Comparison of ENCODE assay signal across 15 cellular contexts in the genomic region with DNA sequence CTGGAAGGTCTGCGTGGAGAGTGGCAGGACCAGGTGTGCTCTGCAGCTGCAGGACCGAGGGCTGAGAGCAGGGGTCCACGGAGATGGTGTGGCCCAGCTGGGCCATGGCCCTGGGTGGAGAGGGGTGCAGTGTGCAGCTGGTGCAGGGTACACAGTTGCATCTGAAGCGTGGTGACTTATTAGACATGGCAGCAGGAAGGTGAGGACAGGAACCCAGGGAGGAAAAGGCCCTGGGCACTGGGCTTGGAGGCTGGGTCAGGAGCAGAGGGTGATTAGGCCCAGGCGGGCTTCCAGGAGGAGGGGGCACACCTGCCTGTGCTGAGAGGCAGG.
DNase-seq lines count a peak whose midpoint lies in the region; ATAC-seq, FAIRE-seq and TF ChIP-seq lines count a peak whose summit lies in the region.
"Had no signal": no experiment of that assay in that cellular context is flagged by ENCODE, and none has a peak within 500 bp of the region (broad histone marks: within the 10 kb centered on the region; RNA-seq: fewer than 3 reads in every experiment).

No MANE protein-coding gene starts in this region.

- no peak for TF ChIP-seq CTCF in RWPE2 (IDR thresholded peaks at IDR 0.05; ENCODE audit: poor library complexity, severe bottlenecking)
- no peak for TF ChIP-seq CTCF in H1 (IDR thresholded peaks at IDR 0.05; ENCODE audit: control extremely low read depth in 1 of 3, insufficient read depth in 1 of 3, low read depth in 1 of 3, low read length in 3 of 3)
- no peak for TF ChIP-seq CTCF in spleen (IDR thresholded peaks at IDR 0.05 in 8 of 11, conservative IDR thresholded peaks at IDR 0.05 in 3 of 11)

- no peak for DNase-seq in T-helper 1 cell
- no peak for DNase-seq in RWPE2 (ENCODE audit: low spot score)
- DNase-seq in H1 (ENCODE audit: low read depth in 1 of 2, low spot score in 2 of 2) = no peak
- peak; percentile 80 for DNase-seq in spleen
- no peak for DNase-seq in NCI-H526 (lab: John Stamatoyannopoulos, UW)
- no peak for DNase-seq in left lobe of liver (ENCODE audit: low spot score)
- DNase-seq: glutamatergic neuron, NCI-H2107, SHP77 treated with DMSO at 0.1 percent for 48 hours had no signal

- no peak overlapping the region for H2BK12ac ChIP-seq in H1 (ENCODE audit: low read depth, low read length)

- no peaks in the 10 kb centered on the region for H3K36me3 Mint-ChIP-seq in T-helper 1 cell treated with Interleukin-12 subunit alpha and Interleukin-12 subunit beta and Interleukin-4 antibody, amounts not matched to agents 30 μg/mL and 1 μg/mL, for 36 hours (ENCODE audit: low read depth)

- no peak overlapping the region for H2AK5ac ChIP-seq in H1 (ENCODE audit: low read depth, low read length)

- TF ChIP-seq RAD21 in H1 (IDR thresholded peaks at IDR 0.05 in 1 of 2, conservative IDR thresholded peaks at IDR 0.05 in 1 of 2; ENCODE audit: low read depth in 2 of 2, low read length in 2 of 2) = no peak

- no peak overlapping the region for H3K18ac ChIP-seq in H1 (ENCODE audit: extremely low read depth, low read length)

- TF ChIP-seq POLR2A in H1 (IDR thresholded peaks at IDR 0.05; ENCODE audit: control extremely low read depth in 1 of 2, low read depth in 2 of 2, low read length in 2 of 2) (no peak), spleen (IDR thresholded peaks at IDR 0.05) (no peak)

- H2AFZ ChIP-seq in H1 (ENCODE audit: low read length) = no peak overlapping the region

- no peaks in the 10 kb centered on the region for H3K9me3 ChIP-seq in RWPE2 (ENCODE audit: severe bottlenecking)
- H3K9me3 ChIP-seq in H1 (ENCODE audit: insufficient read depth in 2 of 2, low read depth in 1 of 2, low read length in 1 of 2) = peaks cover 2 to 4% of the 10 kb centered on the region in 2 experiments; a peak in 3 of 4 replicates
- peaks cover 0 to 9% (median 5%) of the 10 kb centered on the region in 8 donors for H3K9me3 ChIP-seq in spleen
- H3K9me3 ChIP-seq: transverse colon had no signal

- H3K4ac ChIP-seq in H1 (replicated peaks; ENCODE audit: insufficient read length, low read depth, low read length) = no peak overlapping the region

- H3K23ac ChIP-seq in H1 (ENCODE audit: insufficient read length) = no peak overlapping the region

- H4K8ac ChIP-seq in H1 (ENCODE audit: extremely low read depth, insufficient read depth, low read length) = no peak overlapping the region

- no peak overlapping the region for H3K9ac ChIP-seq in H1 (replicated peaks in 1 of 4; ENCODE audit: extremely low read depth in 1 of 4, low read depth in 3 of 4, low read length in 3 of 4)

- H3K4me3 ChIP-seq in RWPE2 (ENCODE audit: severe bottlenecking) (no peak overlapping the region), H1 (ENCODE audit: extremely low read depth in 1 of 4, insufficient read depth in 2 of 4, low read depth in 3 of 4, low read length in 4 of 4) (no peak overlapping the region), spleen (no peak overlapping the region)
- H3K4me3 ChIP-seq: psoas muscle, transverse colon had no signal

- no peak overlapping the region for H3K56ac ChIP-seq in H1 (replicated peaks; ENCODE audit: insufficient read length, low read depth, low read length)

- H3K79me2 ChIP-seq in H1 (ENCODE audit: control insufficient read depth in 1 of 2, insufficient read depth in 2 of 2, low read length in 2 of 2) = no peaks in the 10 kb centered on the region

- POLR2A ChIA-PET in H1 (lab: Charles Lee; ENCODE audit: partially characterized antibody) = no interaction called here

- CTCF ChIA-PET in H1 (lab: Charles Lee; ENCODE audit: partially characterized antibody) = no interaction called here

- H2BK15ac ChIP-seq in H1 (ENCODE audit: low read length) = peak overlapping the region; percentile 61; the same call in 1 of the 2 replicates

- no peaks in the 10 kb centered on the region for H3K36me3 ChIP-seq in RWPE2 (ENCODE audit: low read depth)
- H3K36me3 ChIP-seq in H1 (ENCODE audit: control insufficient read depth in 2 of 4, insufficient read depth in 4 of 4, low read length in 3 of 4) = no peaks in the 10 kb centered on the region
- no peaks in the 10 kb centered on the region for H3K36me3 ChIP-seq in spleen
- H3K36me3 ChIP-seq: transverse colon had no signal

- H3K23me2 ChIP-seq in H1 (ENCODE audit: low read depth, low read length) = no peaks in the 10 kb centered on the region

- H4K91ac ChIP-seq in H1 (replicated peaks; ENCODE audit: insufficient read length, low read length) = no peak overlapping the region

- ATAC-seq in RWPE2 (ENCODE audit: low read depth) (no peak), GM19452 (IDR thresholded peaks at IDR 0.05; ENCODE audit: unreplicated experiment) (no peak), left lobe of liver (no peak)

- peak overlapping the region; percentile 41 for H3K27ac Mint-ChIP-seq in T-helper 1 cell treated with Interleukin-12 subunit alpha and Interleukin-12 subunit beta and Interleukin-4 antibody, amounts not matched to agents 30 μg/mL and 1 μg/mL, for 36 hours

- H3K27ac ChIP-seq in RWPE2 (ENCODE audit: poor library complexity, severe bottlenecking) = peak overlapping the region; percentile 96
- no peak overlapping the region for H3K27ac ChIP-seq in H1 (ENCODE audit: low read depth, low read length)
- H3K27ac ChIP-seq in spleen = peak overlapping the region in 6 of 8 donors; percentile 11 to 86 (median 54)
- H3K27ac ChIP-seq: epithelial cell of prostate, psoas muscle had no signal

- H3K4me1 ChIP-seq in RWPE2 (ENCODE audit: insufficient read depth, poor library complexity, severe bottlenecking) (peaks cover 49% of the 10 kb centered on the region), H1 (replicated peaks in 1 of 4; ENCODE audit: control insufficient read depth in 3 of 4, insufficient read depth in 4 of 4, low read length in 3 of 4) (peaks cover 0 to 14% (median 10%) of the 10 kb centered on the region in 4 experiments; a peak in 6 of 7 replicates), spleen (peaks cover 9 to 89% (median 43%) of the 10 kb centered on the region in 6 donors)
- H3K4me1 ChIP-seq: psoas muscle had no signal

- H4K5ac ChIP-seq in H1 (ENCODE audit: insufficient read length, low read depth, low read length) = no peak overlapping the region

- H2BK120ac ChIP-seq in H1 (replicated peaks; ENCODE audit: low read depth, low read length) = no peak overlapping the region

- FAIRE-seq in H1 (lab: Jason Lieb, UNC) = no peak
- FAIRE-seq: TTC549 had no signal

- no peak overlapping the region for H2BK20ac ChIP-seq in H1 (ENCODE audit: low read length)

- no peak for TF ChIP-seq EP300 in H1 (IDR thresholded peaks at IDR 0.05; ENCODE audit: borderline replicate concordance in 1 of 2, low read depth in 2 of 2, low read length in 2 of 2)

- no peak overlapping the region for H3K4me3 Mint-ChIP-seq in T-helper 1 cell treated with Interleukin-12 subunit alpha and Interleukin-12 subunit beta and Interleukin-4 antibody, amounts not matched to agents 30 μg/mL and 1 μg/mL, for 36 hours

- no peaks in the 10 kb centered on the region for H3K9me3 Mint-ChIP-seq in T-helper 1 cell treated with Interleukin-12 subunit alpha and Interleukin-12 subunit beta and Interleukin-4 antibody, amounts not matched to agents 30 μg/mL and 1 μg/mL, for 36 hours

- intact Hi-C loops in spleen (cut with DNase I; ENCODE audit: low total_unique reads) = no loop called here

- no peaks in the 10 kb centered on the region for H3K27me3 ChIP-seq in RWPE2 (ENCODE audit: insufficient read depth, poor library complexity, severe bottlenecking)
- H3K27me3 ChIP-seq in H1 (replicated peaks in 1 of 4; ENCODE audit: control insufficient read depth in 3 of 4, extremely low read depth in 1 of 4, insufficient read depth in 3 of 4, low read length in 3 of 4) = no peaks in the 10 kb centered on the region
- H3K27me3 ChIP-seq in spleen (replicated peaks in 1 of 7) = peaks cover 0 to 41% (median 0%) of the 10 kb centered on the region in 7 donors
- H3K27me3 ChIP-seq: transverse colon had no signal

- no peak overlapping the region for H3K4me2 ChIP-seq in H1 (ENCODE audit: insufficient read depth in 1 of 2, low read depth in 2 of 2, low read length in 2 of 2)

- H3K4me1 Mint-ChIP-seq in T-helper 1 cell treated with Interleukin-12 subunit alpha and Interleukin-12 subunit beta and Interleukin-4 antibody, amounts not matched to agents 30 μg/mL and 1 μg/mL, for 36 hours (ENCODE audit: low read depth) = peaks cover 17% of the 10 kb centered on the region

- H2BK5ac ChIP-seq in H1 (ENCODE audit: low read depth, low read length) = no peak overlapping the region

- 82% methylated on average over 4 of the region's 5 CpGs; no CpG with 5 or more reads in 1 of the 2 experiments for WGBS in H1 (ENCODE audit: extremely low coverage in 1 of 2, insufficient coverage in 1 of 2, insufficient read length in 1 of 2, insufficient replicate concordance in 2 of 2, low coverage in 1 of 2, low lambda C conversion rate in 2 of 2, missing lambda C conversion rate in 1 of 2), 2 experiments
- 72 to 93% (median 91%) methylated on average over 5 of the region's 5 CpGs for WGBS in spleen, 5 donors

- H4K20me1 ChIP-seq in H1 (replicated peaks in 1 of 2; ENCODE audit: control insufficient read depth in 1 of 2, insufficient read depth in 2 of 2, low read length in 2 of 2) = no peaks in the 10 kb centered on the region

- no peak overlapping the region for H3K14ac ChIP-seq in H1 (ENCODE audit: insufficient read length)

- no peaks in the 10 kb centered on the region for H3K27me3 Mint-ChIP-seq in T-helper 1 cell treated with Interleukin-12 subunit alpha and Interleukin-12 subunit beta and Interleukin-4 antibody, amounts not matched to agents 30 μg/mL and 1 μg/mL, for 36 hours (ENCODE audit: low read depth)

- no peaks in the 10 kb centered on the region for H3K79me1 ChIP-seq in H1 (ENCODE audit: low read depth, low read length)

TF ChIP-seq in H1, 55 proteins besides CTCF, POLR2A, EP300 and RAD21:
- TF ChIP-seq KDM4A (IDR thresholded peaks at IDR 0.05; ENCODE audit: low read depth, low read length, severe bottlenecking) (no peak), ZNF274 (IDR thresholded peaks at IDR 0.05; ENCODE audit: borderline replicate concordance, extremely low read depth, low read length) (no peak), ATF2 (IDR thresholded peaks at IDR 0.05; ENCODE audit: low read length) (no peak), GTF2F1 (IDR thresholded peaks at IDR 0.05; ENCODE audit: borderline replicate concordance, low read depth, low read length) (no peak), CBX5 (IDR thresholded peaks at IDR 0.05; ENCODE audit: low read depth, low read length) (no peak), PHF8 (conservative IDR thresholded peaks at IDR 0.05; ENCODE audit: low read depth, low read length) (no peak)
